Comparison of ENCODE assay signal across 9 cellular contexts in the genomic region with DNA sequence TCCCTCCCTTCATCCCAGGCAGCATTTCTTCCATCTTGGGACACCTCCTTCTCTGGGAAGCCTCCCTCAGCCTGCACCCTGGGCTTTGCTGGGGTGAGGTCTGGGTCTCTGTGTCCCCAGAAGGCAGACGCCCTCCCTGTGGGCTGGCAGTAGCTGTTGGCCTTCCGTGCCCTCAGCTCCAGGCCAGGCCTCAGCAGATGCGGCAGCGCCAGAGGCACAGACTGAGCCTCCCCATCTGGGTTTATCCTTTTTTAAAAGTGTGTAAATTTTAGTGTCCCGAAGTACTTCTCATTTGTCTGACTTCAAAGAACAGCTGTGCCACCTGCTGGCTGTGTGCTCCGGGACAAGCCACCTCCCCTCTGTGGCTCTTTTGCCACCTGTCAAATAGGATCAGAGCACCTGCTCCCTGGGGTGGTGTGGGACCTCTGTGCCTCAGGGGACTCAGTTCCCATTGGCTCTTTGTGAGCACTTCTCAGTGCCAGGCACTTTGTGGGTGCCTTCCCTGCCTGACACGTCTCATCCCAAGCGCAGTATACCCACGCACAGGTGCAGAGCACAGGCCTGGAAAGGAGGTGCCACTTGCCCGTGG. TPM values are rescaled to one million over a fixed set of nuclear protein-coding genes. Genes with fewer than 3 reads are reported as not detected.
A peak's percentile ranks its signal among the peaks of the same experiment; 100 is the strongest.
DNase-seq lines count a peak whose midpoint lies in the region; ATAC-seq, FAIRE-seq and TF ChIP-seq lines count a peak whose summit lies in the region.
"Had no signal": no experiment of that assay in that cellular context is flagged by ENCODE, and none has a peak within 500 bp of the region (broad histone marks: within the 10 kb centered on the region; RNA-seq: fewer than 3 reads in every experiment).

No MANE protein-coding gene starts in this region.

- H3K36me3 ChIP-seq in BLaER1 (no peaks in the 10 kb centered on the region), K562 (ENCODE audit: control insufficient read depth, insufficient read depth, low read length) (peaks cover 6% of the 10 kb centered on the region; the same call in 1 of the 3 replicates), left lung (no peaks in the 10 kb centered on the region)
- H3K36me3 ChIP-seq: pancreas had no signal

- no TSS peak for BruUV-seq in K562 (replicated peaks; lab: Mats Ljungman, UMichigan)

- peak overlapping the region; percentile 65 for H3K4me2 ChIP-seq in BLaER1
- H3K4me2 ChIP-seq in K562 (ENCODE audit: insufficient read depth, low read length): no peak overlapping the region

- in situ Hi-C loops in K562 (cut with MboI): loop anchor here (10.0 kb wide), 1 partner anchor 189 kb away; no protein-coding TSS in a partner anchor

- H3K9ac ChIP-seq in BLaER1 (no peak overlapping the region), K562 (ENCODE audit: insufficient read depth in 1 of 2, low read depth in 2 of 2, low read length in 2 of 2) (peak overlapping the region in 1 of 2 experiments; percentile 55; a peak in 1 of 4 replicates)

- peak overlapping the region; percentile 23; the same call in 1 of the 2 replicates for H3K27ac ChIP-seq in BLaER1
- H3K27ac ChIP-seq in K562 (ENCODE audit: extremely low read depth, low read depth, low read length): no peak overlapping the region
- no peak overlapping the region for H3K27ac ChIP-seq in left lung
- H3K27ac ChIP-seq: pancreas had no signal

- H3K27me3 ChIP-seq in BLaER1 (peaks cover 48% of the 10 kb centered on the region), K562 (ENCODE audit: control insufficient read depth in 2 of 2, insufficient read depth in 2 of 2, low read length in 2 of 2) (no peaks in the 10 kb centered on the region), left lung (peaks cover 32 to 57% of the 10 kb centered on the region in 2 donors)
- H3K27me3 ChIP-seq: pancreas had no signal

- TF ChIP-seq CTCF in GM12875 (IDR thresholded peaks at IDR 0.05; ENCODE audit: borderline replicate concordance, insufficient read depth, low read depth, low read length) (peak; percentile 30; the same call in 1 of the 2 replicates), K562 (IDR thresholded peaks at IDR 0.05 in 2 of 3, conservative IDR thresholded peaks at IDR 0.05 in 1 of 3; ENCODE audit: insufficient read depth in 2 of 3, low read depth in 1 of 3, low read length in 3 of 3) (peak in 2 of 3 experiments; percentile 20 to 37; a peak in 2 of 6 replicates), left lung (IDR thresholded peaks at IDR 0.05) (no peak)

- H3K4me1 ChIP-seq in BLaER1 (peaks cover 67% of the 10 kb centered on the region), K562 (replicated peaks in 1 of 2; ENCODE audit: control insufficient read depth in 2 of 2, insufficient read depth in 2 of 2, low read length in 2 of 2) (peaks cover 31 to 87% of the 10 kb centered on the region in 2 experiments), left lung (peaks cover 23 to 56% of the 10 kb centered on the region in 2 donors)

- POLR2A ChIA-PET in K562 (lab: Yijun Ruan, JAX): interaction anchor here (0.7 to 1.8 kb wide), 6 partner anchors 10 to 233 kb away, joined by 3 to 11 read pairs (median 4); a partner anchor contains a TSS

- CTCF ChIA-PET in K562 (lab: Yijun Ruan, JAX; ENCODE audit: low intra/inter-chr PET ratio): interaction anchor here (1.1 to 2.9 kb wide), 4 partner anchors 36 to 188 kb away, joined by 3 to 10 read pairs (median 8); no protein-coding TSS in a partner anchor

- no peak overlapping the region for H2AFZ ChIP-seq in K562 (ENCODE audit: low read depth, low read length)

- H3K27me3 Mint-ChIP-seq in activated naive CD8-positive, alpha-beta T cell treated with anti-CD3 and anti-CD28 coated beads, Interleukin-2, amount 50 U/mL, for 24 hours: peaks cover 29% of the 10 kb centered on the region

- H3K9me3 Mint-ChIP-seq in activated naive CD8-positive, alpha-beta T cell treated with anti-CD3 and anti-CD28 coated beads, Interleukin-2, amount 50 U/mL, for 24 hours: no peaks in the 10 kb centered on the region

- H3K9me3 ChIP-seq in BLaER1: no peaks in the 10 kb centered on the region
- no peaks in the 10 kb centered on the region for H3K9me3 ChIP-seq in K562 (replicated peaks; ENCODE audit: control insufficient read depth, insufficient read depth, low read depth, low read length)
- H3K9me3 ChIP-seq in left lung: no peaks in the 10 kb centered on the region
- H3K9me3 ChIP-seq: pancreas had no signal

- H3K27ac Mint-ChIP-seq in activated naive CD8-positive, alpha-beta T cell treated with anti-CD3 and anti-CD28 coated beads, Interleukin-2, amount 50 U/mL, for 24 hours: no peak overlapping the region

- TF ChIP-seq POLR2A in K562 (conservative IDR thresholded peaks at IDR 0.05): no peak

- DNase-seq in NCI-H2171 treated with DMSO at 0.1 percent for 48 hours (lab: John Stamatoyannopoulos, UW): peak; percentile 96
- DNase-seq in K562 (ENCODE audit: extremely low read depth in 1 of 4, low spot score in 3 of 4): peak in 1 of 4 experiments; percentile 14
- DNase-seq in left lung: no peak
- DNase-seq in activated naive CD8-positive, alpha-beta T cell treated with anti-CD3 and anti-CD28 coated beads, Interleukin-2, amount 50 U/mL, for 24 hours: no peak
- no peak for DNase-seq in NCI-H187 treated with DMSO at 0.1 percent for 48 hours (lab: John Stamatoyannopoulos, UW)

- H3K4me1 Mint-ChIP-seq in activated naive CD8-positive, alpha-beta T cell treated with anti-CD3 and anti-CD28 coated beads, Interleukin-2, amount 50 U/mL, for 24 hours: peaks cover 8% of the 10 kb centered on the region

- H3K4me3 ChIP-seq in BLaER1: no peak overlapping the region
- H3K4me3 ChIP-seq in GM12875 (ENCODE audit: low read depth, low read length): no peak overlapping the region
- no peak overlapping the region for H3K4me3 ChIP-seq in K562
- no peak overlapping the region for H3K4me3 ChIP-seq in left lung

- H3K9me1 ChIP-seq in K562 (ENCODE audit: control insufficient read depth, insufficient read depth, low read length): no peaks in the 10 kb centered on the region

- H3K36me3 Mint-ChIP-seq in activated naive CD8-positive, alpha-beta T cell treated with anti-CD3 and anti-CD28 coated beads, Interleukin-2, amount 50 U/mL, for 24 hours (ENCODE audit: low read depth): no peaks in the 10 kb centered on the region

- H4K20me1 ChIP-seq in BLaER1 (peaks cover 23% of the 10 kb centered on the region), K562 (replicated peaks; ENCODE audit: control insufficient read depth, insufficient read depth, low read length) (no peaks in the 10 kb centered on the region)

- no peak for ATAC-seq in K562
- no peak for ATAC-seq in left lung
- no peak for ATAC-seq in activated naive CD8-positive, alpha-beta T cell treated with anti-CD3 and anti-CD28 coated beads, Interleukin-2, amount 50 U/mL, for 24 hours
- no peak for ATAC-seq in HG03469 (IDR thresholded peaks at IDR 0.05; ENCODE audit: unreplicated experiment)

- 76% methylated on average over 7 of the region's 10 CpGs for WGBS in K562 (ENCODE audit: insufficient coverage, low coverage, missing lambda C conversion rate)

- intact Hi-C loops in K562 (cut with micrococcal nuclease) (loop anchor here (2.0 kb wide), 2 partner anchors 35 to 187 kb away; no protein-coding TSS in a partner anchor), left lung (cut with DNase I) (loop anchor here in 1 of 2 donors (10.0 kb wide), 1 partner anchor 189 kb away; no protein-coding TSS in a partner anchor)

- no peak for TF ChIP-seq EP300 in K562 (IDR thresholded peaks at IDR 0.05; ENCODE audit: low read length)

- TF ChIP-seq RAD21 in K562 (CRISPR knock-in tag; conservative IDR thresholded peaks at IDR 0.05 in 1 of 2, IDR thresholded peaks at IDR 0.05 in 1 of 2): no peak

- no peaks in the 10 kb centered on the region; the same call in 2 of the 3 replicates for H3K79me2 ChIP-seq in K562 (ENCODE audit: control insufficient read depth, insufficient read depth, low read length)

- H3K4me3 Mint-ChIP-seq in activated naive CD8-positive, alpha-beta T cell treated with anti-CD3 and anti-CD28 coated beads, Interleukin-2, amount 50 U/mL, for 24 hours: no peak overlapping the region

- no peak for FAIRE-seq in K562 (lab: Jason Lieb, UNC)
- FAIRE-seq: pancreas had no signal

RNA-seq across cellular contexts. Expression of a gene that starts 11.1 kb away (rescaled TPM):
- total RNA-seq in K562 (2011; cell fraction: chromatin; rRNA removed; ENCODE audit: low replicate concordance): 7.7 and 24.3 TPM in 2 replicates
- total RNA-seq in K562 (2011; cell fraction: nucleolus; rRNA removed): 22.4 and 23.0 TPM in 2 replicates
- total RNA-seq in K562 (2011; cell fraction: nucleoplasm; rRNA removed): 13.8 and 17.9 TPM in 2 replicates
- 3.5 and 5.6 TPM in 2 replicates for total RNA-seq in K562 (2014; rRNA removed)
- total RNA-seq in K562 (2014; rRNA removed; fragmentation: Illumina TruSeq; extraction: Trizol): 0.33 TPM in 1 of 2 replicates, not detected in the other
- total RNA-seq in K562 (2015; rRNA removed; fragmentation: Illumina TruSeq; extraction: Trizol): 0.83 and 1.6 TPM in 2 replicates
- 5.4 and 6.7 TPM in 2 replicates for total RNA-seq in K562 (2021)
- 1.1 and 2.0 TPM in 2 replicates for polyA plus RNA-seq in K562 (2011; rRNA removed)
- 1.6 and 3.7 TPM in 2 replicates for polyA plus RNA-seq in K562 (2011; cell fraction: cytosol; rRNA removed)
- 8.4 and 18.9 TPM in 2 replicates for polyA plus RNA-seq in K562 (2011; cell fraction: nucleus; rRNA removed)
- 1.8 and 2.2 TPM in 2 replicates for polyA plus RNA-seq in K562 (2012)
- 0.25 and 0.97 TPM in 2 replicates for polyA plus RNA-seq in K562 (2014; fragmentation: Illumina TruSeq; extraction: Trizol)
- under 1 TPM in 1 of 2 experiments, not detected in 1; 0.10 TPM for polyA plus RNA-seq in K562 (2014; fragmentation: Nextera tagmentation; extraction: Ambion mirVana)
- 6.2 and 11.7 TPM in 2 replicates for polyA plus RNA-seq in K562 (2014; rRNA removed)
- 0.21 TPM in 1 of 2 replicates, not detected in the other for polyA minus RNA-seq in K562 (2011; rRNA and poly(A)+ RNA removed)
- 2.5 and 2.9 TPM in 2 replicates for polyA minus RNA-seq in K562 (2011; cell fraction: cytosol; rRNA and poly(A)+ RNA removed)
- polyA minus RNA-seq in K562 (2011; cell fraction: nucleus; rRNA and poly(A)+ RNA removed): 3.1 and 5.0 TPM in 2 replicates
- total RNA-seq in left lung: 1 to 10 TPM; 3.0 to 4.0 TPM

RNA-seq across cellular contexts. Expression of a gene that starts 17.6 kb away (rescaled TPM):
- total RNA-seq in K562 (2011; cell fraction: chromatin; rRNA removed; ENCODE audit: low replicate concordance): 31.9 and 75.4 TPM in 2 replicates
- 55.1 and 66.9 TPM in 2 replicates for total RNA-seq in K562 (2011; cell fraction: nucleolus; rRNA removed)
- 38.6 and 39.3 TPM in 2 replicates for total RNA-seq in K562 (2011; cell fraction: nucleoplasm; rRNA removed)
- total RNA-seq in K562 (2014; rRNA removed) (39.5 and 46.0 TPM in 2 replicates), K562 (2014; rRNA removed; fragmentation: Illumina TruSeq; extraction: Trizol) (20.8 and 23.7 TPM in 2 replicates), K562 (2015; rRNA removed; fragmentation: Illumina TruSeq; extraction: Trizol) (68.6 and 70.2 TPM in 2 replicates), K562 (2021) (52.7 and 61.2 TPM in 2 replicates), left lung (100 to 1,000 TPM in 1 of 2 donors, 10 to 100 TPM in 1; 76.5 to 237 TPM)
- polyA plus RNA-seq in K562 (2011; rRNA removed) (22.6 and 35.4 TPM in 2 replicates), K562 (2014; fragmentation: Illumina TruSeq; extraction: Trizol) (42.7 and 59.7 TPM in 2 replicates), K562 (2014; fragmentation: Nextera tagmentation; extraction: Ambion mirVana) (10 to 100 TPM; 44.6 to 49.7 TPM), K562 (2014; rRNA removed) (47.6 and 63.5 TPM in 2 replicates)
- polyA plus RNA-seq in K562 (2011; cell fraction: cytosol; rRNA removed): 30.5 and 40.8 TPM in 2 replicates
- polyA plus RNA-seq in K562 (2011; cell fraction: nucleus; rRNA removed): 171 and 203 TPM in 2 replicates
- polyA plus RNA-seq in K562 (2012): 33.8 and 69.4 TPM in 2 replicates
- 8.9 and 13.3 TPM in 2 replicates for polyA minus RNA-seq in K562 (2011; rRNA and poly(A)+ RNA removed)
- polyA minus RNA-seq in K562 (2011; cell fraction: cytosol; rRNA and poly(A)+ RNA removed): 25.6 and 31.0 TPM in 2 replicates
- polyA minus RNA-seq in K562 (2011; cell fraction: nucleus; rRNA and poly(A)+ RNA removed): 17.0 and 18.2 TPM in 2 replicates

RNA-seq across cellular contexts. Expression of a gene that starts 21.7 kb away (rescaled TPM):
- total RNA-seq in K562 (2011; cell fraction: chromatin; rRNA removed; ENCODE audit: low replicate concordance): not detected in 2 replicates
- total RNA-seq in K562 (2011; cell fraction: nucleolus; rRNA removed): not detected in 2 replicates
- not detected in 2 replicates for total RNA-seq in K562 (2011; cell fraction: nucleoplasm; rRNA removed)
- total RNA-seq in K562 (2014; rRNA removed) (not detected in 2 replicates), K562 (2014; rRNA removed; fragmentation: Illumina TruSeq; extraction: Trizol) (not detected in 2 replicates), K562 (2015; rRNA removed; fragmentation: Illumina TruSeq; extraction: Trizol) (not detected in 2 replicates), K562 (2021) (not detected in 2 replicates), left lung (not detected)
- polyA plus RNA-seq in K562 (2011; rRNA removed) (not detected in 2 replicates), K562 (2014; fragmentation: Illumina TruSeq; extraction: Trizol) (not detected in 2 replicates), K562 (2014; fragmentation: Nextera tagmentation; extraction: Ambion mirVana) (not detected), K562 (2014; rRNA removed) (not detected in 2 replicates)
- 0.30 TPM in 1 of 2 replicates, not detected in the other for polyA plus RNA-seq in K562 (2011; cell fraction: cytosol; rRNA removed)
- polyA plus RNA-seq in K562 (2011; cell fraction: nucleus; rRNA removed): not detected in 2 replicates
- polyA plus RNA-seq in K562 (2012): not detected in 2 replicates
- not detected in 2 replicates for polyA minus RNA-seq in K562 (2011; rRNA and poly(A)+ RNA removed)
- polyA minus RNA-seq in K562 (2011; cell fraction: cytosol; rRNA and poly(A)+ RNA removed): not detected in 2 replicates
- not detected in 2 replicates for polyA minus RNA-seq in K562 (2011; cell fraction: nucleus; rRNA and poly(A)+ RNA removed)
- total RNA-seq: pancreas had no signal
- polyA plus RNA-seq: pancreas had no signal

RNA-seq across cellular contexts. Expression of a gene that starts 48.3 kb away (rescaled TPM):
- 119 and 196 TPM in 2 replicates for total RNA-seq in K562 (2011; cell fraction: chromatin; rRNA removed; ENCODE audit: low replicate concordance)
- total RNA-seq in K562 (2011; cell fraction: nucleolus; rRNA removed): 64.6 and 73.0 TPM in 2 replicates
- 59.7 and 71.4 TPM in 2 replicates for total RNA-seq in K562 (2011; cell fraction: nucleoplasm; rRNA removed)
- total RNA-seq in K562 (2014; rRNA removed) (12.6 and 15.1 TPM in 2 replicates), K562 (2014; rRNA removed; fragmentation: Illumina TruSeq; extraction: Trizol) (8.8 and 9.0 TPM in 2 replicates), K562 (2015; rRNA removed; fragmentation: Illumina TruSeq; extraction: Trizol) (8.7 and 9.7 TPM in 2 replicates), K562 (2021) (19.6 and 24.3 TPM in 2 replicates), left lung (10 to 100 TPM; 79.8 to 79.9 TPM)
- polyA plus RNA-seq in K562 (2011; rRNA removed) (19.5 and 22.9 TPM in 2 replicates), K562 (2014; fragmentation: Illumina TruSeq; extraction: Trizol) (16.5 and 17.0 TPM in 2 replicates), K562 (2014; fragmentation: Nextera tagmentation; extraction: Ambion mirVana) (under 1 TPM; 0.07 to 0.25 TPM), K562 (2014; rRNA removed) (13.9 and 15.0 TPM in 2 replicates)
- 11.9 and 18.9 TPM in 2 replicates for polyA plus RNA-seq in K562 (2011; cell fraction: cytosol; rRNA removed)
- 48.6 and 73.5 TPM in 2 replicates for polyA plus RNA-seq in K562 (2011; cell fraction: nucleus; rRNA removed)
- 17.6 and 18.7 TPM in 2 replicates for polyA plus RNA-seq in K562 (2012)
- polyA minus RNA-seq in K562 (2011; rRNA and poly(A)+ RNA removed): 18.5 and 26.6 TPM in 2 replicates
- polyA minus RNA-seq in K562 (2011; cell fraction: cytosol; rRNA and poly(A)+ RNA removed): 21.0 and 21.4 TPM in 2 replicates
- polyA minus RNA-seq in K562 (2011; cell fraction: nucleus; rRNA and poly(A)+ RNA removed): 22.5 and 33.5 TPM in 2 replicates

Comparison
In these comparisons a context has a peak if more than half of its experiments do, and no peak if none do; other contexts are left out.
1. CTCF ChIP-seq: peak in GM12875 (single experiment) and K562 (2 of 3); none in left lung (0 of 2).